ENCODE assay signal across 8 cellular contexts in genomic region chr11:567629-568258, GRCh38. TPM values are rescaled to one million over a fixed set of nuclear protein-coding genes. Genes with fewer than 3 reads are reported as not detected.
DNase-seq lines count a peak whose midpoint lies in the region; ATAC-seq and TF ChIP-seq lines count a peak whose summit lies in the region.

No MANE protein-coding gene starts in this region.

- no peaks in the 10 kb centered on the region for H3K4me1 Mint-ChIP-seq in HFFc6 (ENCODE audit: low read depth)

- CTCF ChIA-PET in AG04449 (lab: Yijun Ruan, JAX): interaction anchor here (5.0 kb wide), 1 partner anchor 12 kb away, joined by 34 read pairs; no protein-coding TSS in a partner anchor

- H3K27ac Mint-ChIP-seq in HFFc6: no peak overlapping the region

- no peaks in the 10 kb centered on the region for H3K27me3 Mint-ChIP-seq in HFFc6 (ENCODE audit: insufficient read depth)

- intact Hi-C loops in adrenal gland (cut with DNase I): no loop called here

- no peaks in the 10 kb centered on the region for H3K9me3 Mint-ChIP-seq in HFFc6

- POLR2A ChIA-PET in AG04449 (lab: Yijun Ruan, JAX): interaction anchor here (0.9 kb wide), 1 partner anchor 9 kb away, joined by 4 read pairs; no protein-coding TSS in a partner anchor

- TF ChIP-seq CTCF in AG04449 (IDR thresholded peaks at IDR 0.05; ENCODE audit: insufficient read depth, low read length, missing control alignments) (no peak), HFFc6 (IDR thresholded peaks at IDR 0.05) (no peak), adrenal gland (IDR thresholded peaks at IDR 0.05) (no peak), kidney epithelial cell (IDR thresholded peaks at IDR 0.05; ENCODE audit: insufficient read depth, low read length, poor library complexity, severe bottlenecking) (no peak), tibial nerve (IDR thresholded peaks at IDR 0.05) (no peak)

- H3K4me1 ChIP-seq in adrenal gland (replicated peaks in 1 of 2): peaks cover 7 to 12% of the 10 kb centered on the region in 2 donors
- peaks cover 0 to 21% (median 9%) of the 10 kb centered on the region in 4 donors for H3K4me1 ChIP-seq in tibial nerve

- H3K36me3 ChIP-seq in adrenal gland (replicated peaks in 1 of 2) (no peaks in the 10 kb centered on the region), kidney epithelial cell (ENCODE audit: control insufficient read depth, insufficient read depth, low read length) (peaks cover 2% of the 10 kb centered on the region), tibial nerve (no peaks in the 10 kb centered on the region)

- TF ChIP-seq POLR2A in adrenal gland (IDR thresholded peaks at IDR 0.05) (no peak), tibial nerve (IDR thresholded peaks at IDR 0.05) (no peak)

- H3K4me3 Mint-ChIP-seq in HFFc6: peak overlapping the region; percentile 88

- H3K27me3 ChIP-seq in adrenal gland (no peaks in the 10 kb centered on the region), kidney epithelial cell (ENCODE audit: control insufficient read depth, insufficient read depth, low read length) (no peaks in the 10 kb centered on the region), tibial nerve (no peaks in the 10 kb centered on the region)

- H3K9me3 ChIP-seq in adrenal gland (replicated peaks in 1 of 3): no peaks in the 10 kb centered on the region
- H3K9me3 ChIP-seq in tibial nerve: no peaks in the 10 kb centered on the region

- TF ChIP-seq EP300 in tibial nerve (IDR thresholded peaks at IDR 0.05): no peak

- ATAC-seq in activated CD4-positive, CD25-positive, alpha-beta regulatory T cell treated with anti-CD3 and anti-CD28 coated beads, Interleukin-2, amount 50 U/mL, for 24 hours: no peak

- DNase-seq in AG04449 (ENCODE audit: low read depth, low spot score): no peak
- no peak for DNase-seq in HFFc6
- no peak for DNase-seq in adrenal gland
- DNase-seq in kidney epithelial cell (ENCODE audit: low read depth): no peak
- DNase-seq in tibial nerve (ENCODE audit: low spot score in 2 of 2): no peak
- no peak for DNase-seq in NCI-H1092 (lab: John Stamatoyannopoulos, UW)
- no peak for DNase-seq in amygdala (lab: John Stamatoyannopoulos, UW)

- H3K27ac ChIP-seq in adrenal gland (peak overlapping the region in 2 of 5 donors; percentile 65 to 79), tibial nerve (peak overlapping the region; percentile 55 to 92 (median 88))

- H3K4me3 ChIP-seq in AG04449 (ENCODE audit: low read depth, low read length) (peak overlapping the region; percentile 91), adrenal gland (peak overlapping the region in 3 of 4 donors; percentile 13 to 85 (median 56)), kidney epithelial cell (ENCODE audit: low read depth, low read length) (peak overlapping the region; percentile 74), tibial nerve (peak overlapping the region; percentile 30 to 79 (median 40))

- no peaks in the 10 kb centered on the region for H3K36me3 Mint-ChIP-seq in HFFc6 (ENCODE audit: low read depth)

- WGBS in adrenal gland, 4 donors: 28 to 55% (median 32%) methylated on average over 17 to 36 of the region's 36 CpGs; no CpG with 5 or more reads in 1 of the 4 donors
- WGBS in tibial nerve, 2 donors: 29 to 59% methylated on average over 8 to 27 of the region's 36 CpGs

RNA-seq across cellular contexts. Expression of gene RASSF7, which starts 7.0 kb away (rescaled TPM):
- 10 to 100 TPM; 10.1 to 18.8 (median 12.7) TPM for total RNA-seq in HFFc6 (2021; fragmentation: NEBNext Ultra II Directional; extraction: Animal tissue kit (Norgen Biotek cat#: 25700))
- total RNA-seq in adrenal gland: 10 to 100 TPM in 4 of 8 donors, 1 to 10 TPM in 4; 2.9 to 18.2 (median 7.9) TPM
- 10 to 100 TPM in 1 of 3 donors, 1 to 10 TPM in 1, under 1 TPM in 1; 0.33 to 19.9 (median 9.8) TPM for polyA plus RNA-seq in adrenal gland
- 72.5 and 91.7 TPM in 2 replicates for total RNA-seq in kidney epithelial cell
- 10 to 100 TPM; 21.0 to 25.6 (median 23.1) TPM for total RNA-seq in tibial nerve

RNA-seq across cellular contexts. Expression of gene LMNTD2, which starts 7.2 kb away (rescaled TPM):
- 1 to 10 TPM in 3 of 6 experiments, under 1 TPM in 3; 0.37 to 2.3 (median 0.97) TPM for total RNA-seq in HFFc6 (2021; fragmentation: NEBNext Ultra II Directional; extraction: Animal tissue kit (Norgen Biotek cat#: 25700))
- total RNA-seq in adrenal gland (1 to 10 TPM in 7 of 8 donors, under 1 TPM in 1; 0.35 to 9.1 (median 6.1) TPM), kidney epithelial cell (1.9 and 4.7 TPM in 2 replicates), tibial nerve (1 to 10 TPM; 1.3 to 5.9 (median 3.2) TPM)
- polyA plus RNA-seq in adrenal gland: 10 to 100 TPM in 2 of 3 donors, under 1 TPM in 1; 0.20 to 21.0 (median 12.7) TPM

RNA-seq across cellular contexts. Expression of gene PHRF1, which starts 8.5 kb away (rescaled TPM):
- 10 to 100 TPM; 23.8 to 27.5 (median 24.8) TPM for total RNA-seq in HFFc6 (2021; fragmentation: NEBNext Ultra II Directional; extraction: Animal tissue kit (Norgen Biotek cat#: 25700))
- 10 to 100 TPM; 17.2 to 42.2 (median 30.1) TPM for total RNA-seq in adrenal gland
- polyA plus RNA-seq in adrenal gland: 10 to 100 TPM in 2 of 3 donors, 1 to 10 TPM in 1; 8.7 to 62.3 (median 23.3) TPM
- total RNA-seq in kidney epithelial cell: 32.5 and 33.0 TPM in 2 replicates
- total RNA-seq in tibial nerve: 10 to 100 TPM; 27.1 to 49.2 (median 34.9) TPM

RNA-seq across cellular contexts. Expression of gene LRRC56, which starts 30.4 kb away (rescaled TPM):
- total RNA-seq in HFFc6 (2021; fragmentation: NEBNext Ultra II Directional; extraction: Animal tissue kit (Norgen Biotek cat#: 25700)): under 1 TPM; 0.23 to 0.83 (median 0.55) TPM
- total RNA-seq in adrenal gland (1 to 10 TPM in 2 of 8 donors, under 1 TPM in 5, not detected in 1; 0.32 to 1.7 (median 0.93) TPM), kidney epithelial cell (1.6 and 1.9 TPM in 2 replicates), tibial nerve (1 to 10 TPM in 1 of 4 donors, under 1 TPM in 2, not detected in 1; 0.22 to 1.4 (median 0.60) TPM)
- polyA plus RNA-seq in adrenal gland: 1 to 10 TPM in 2 of 3 donors, not detected in 1; 1.7 to 4.3 TPM

RNA-seq across cellular contexts. Expression of gene HRAS, which starts 32.4 kb away (rescaled TPM):
- total RNA-seq in HFFc6 (2021; fragmentation: NEBNext Ultra II Directional; extraction: Animal tissue kit (Norgen Biotek cat#: 25700)): 100 to 1,000 TPM; 102 to 125 (median 107) TPM
- total RNA-seq in adrenal gland (10 to 100 TPM; 10.8 to 45.0 (median 39.0) TPM), kidney epithelial cell (83.7 and 96.1 TPM in 2 replicates), tibial nerve (10 to 100 TPM; 64.3 to 71.1 (median 68.1) TPM)
- 100 to 1,000 TPM in 2 of 3 donors, 10 to 100 TPM in 1; 18.7 to 190 (median 164) TPM for polyA plus RNA-seq in adrenal gland

Comparison
In these comparisons a context has a peak if more than half of its experiments do, and no peak if none do; other contexts are left out.
1. H3K4me3 ChIP-seq: peak in every context shown above with its lines; median percentile 91 in AG04449; 74 in kidney epithelial cell; 56 in adrenal gland; 40 in tibial nerve.